In the genomic region with DNA sequence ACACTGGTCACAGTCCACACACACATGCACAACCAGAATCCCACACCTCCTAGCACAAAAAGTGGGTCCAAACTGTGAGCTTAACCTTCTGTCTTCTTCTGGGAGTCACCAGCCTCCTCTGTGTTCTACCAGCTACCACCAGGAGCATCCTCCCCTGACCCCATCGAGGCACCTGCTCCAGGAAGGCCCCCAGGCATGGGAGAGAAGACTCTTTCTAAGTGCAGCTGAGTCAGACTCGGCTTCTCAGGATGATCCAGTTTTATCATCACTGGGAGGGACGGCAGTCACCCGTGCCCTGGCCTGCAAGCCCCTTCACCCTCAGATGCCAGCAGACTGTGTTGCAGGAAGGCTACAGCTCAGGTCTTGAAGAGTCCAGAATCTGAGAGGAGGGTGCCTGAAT, we compare ENCODE assay signal across 21 cellular contexts. TPM values are rescaled to one million over a fixed set of nuclear protein-coding genes. Genes with fewer than 3 reads are reported as not detected.
"Had no signal": no experiment of that assay in that cellular context is flagged by ENCODE, and none has a peak within 500 bp of the region (broad histone marks: within the 10 kb centered on the region; RNA-seq: fewer than 3 reads in every experiment).

No MANE protein-coding gene starts in this region.

- H3K4me1 Mint-ChIP-seq: activated CD4-positive, alpha-beta T cell treated with anti-CD3 and anti-CD28 coated beads for 36 hours; memory B cell; stimulated activated memory B cell treated with anti-CD40 and anti-IgM and Interleukin-4, amounts not matched to agents 10 μg/mL and 1 μg/mL and 100 μg/mL, for 72 hours had no signal

- H3K36me3 Mint-ChIP-seq: activated CD4-positive, alpha-beta memory T cell treated with anti-CD3 and anti-CD28 coated beads for 36 hours; activated naive CD4-positive, alpha-beta T cell treated with anti-CD3 and anti-CD28 coated beads, Interleukin-2, amount 50 U/mL, for 72 hours; memory B cell had no signal

- H3K4me3 Mint-ChIP-seq: activated CD4-positive, alpha-beta memory T cell treated with anti-CD3 and anti-CD28 coated beads for 36 hours; activated CD4-positive, alpha-beta T cell treated with anti-CD3 and anti-CD28 coated beads for 36 hours; activated T-helper 1 cell treated with anti-CD3 and anti-CD28 coated beads, Interleukin-12 subunit alpha, Interleukin-12 subunit beta, Interleukin-2, Interleukin-4 antibody, amounts not matched to agents 30 ng/mL and 10 ng/mL and 1 ng/mL, durations not matched to agents 14 hours and 24 hours and 36 hours; memory B cell; stimulated activated memory B cell treated with anti-CD40 and anti-IgM and Interleukin-4, amounts not matched to agents 10 μg/mL and 1 μg/mL and 100 μg/mL, for 72 hours had no signal

- H3K9me3 ChIP-seq: gastrocnemius medialis, heart left ventricle, pancreas, sigmoid colon, thyroid gland had no signal

- H3K4me3 ChIP-seq: cardiac muscle cell, gastrocnemius medialis, heart left ventricle, pancreas, sigmoid colon, thyroid gland had no signal

- DNase-seq: activated CD4-positive, alpha-beta memory T cell treated with anti-CD3 and anti-CD28 coated beads for 36 hours; activated CD4-positive, alpha-beta T cell treated with anti-CD3 and anti-CD28 coated beads for 36 hours; activated gamma-delta T cell treated with Interleukin-2 at 50 U/mL for 16 hours; activated T-cell treated with anti-CD3 and anti-CD28 coated beads for 4 hours; amniotic stem cell; gastrocnemius medialis; heart left ventricle; kidney glomerular epithelial cell; sigmoid colon; stimulated activated CD4-positive, alpha-beta T cell treated with anti-CD3 and anti-CD28 coated beads, Interleukin-4, amount 100 ng/mL, for 24 hours; thyroid gland had no signal

- H3K27ac Mint-ChIP-seq: activated CD4-positive, alpha-beta memory T cell treated with anti-CD3 and anti-CD28 coated beads for 36 hours; activated CD4-positive, alpha-beta T cell treated with anti-CD3 and anti-CD28 coated beads for 36 hours; activated naive CD4-positive, alpha-beta T cell treated with anti-CD3 and anti-CD28 coated beads, Interleukin-2, amount 50 U/mL, for 72 hours; activated T-helper 1 cell treated with anti-CD3 and anti-CD28 coated beads, Interleukin-12 subunit alpha, Interleukin-12 subunit beta, Interleukin-2, Interleukin-4 antibody, amounts not matched to agents 30 ng/mL and 10 ng/mL and 1 ng/mL, durations not matched to agents 14 hours and 24 hours and 36 hours; memory B cell; stimulated activated memory B cell treated with anti-CD40 and anti-IgM and Interleukin-4, amounts not matched to agents 10 μg/mL and 1 μg/mL and 100 μg/mL, for 72 hours had no signal

- H3K27me3 Mint-ChIP-seq: activated CD4-positive, alpha-beta memory T cell treated with anti-CD3 and anti-CD28 coated beads for 36 hours; activated CD4-positive, alpha-beta T cell treated with anti-CD3 and anti-CD28 coated beads for 36 hours; memory B cell; stimulated activated memory B cell treated with anti-CD40 and anti-IgM and Interleukin-4, amounts not matched to agents 10 μg/mL and 1 μg/mL and 100 μg/mL, for 72 hours had no signal

- ATAC-seq: activated CD4-positive, alpha-beta T cell treated with anti-CD3 and anti-CD28 coated beads for 36 hours; activated naive CD4-positive, alpha-beta T cell treated with anti-CD3 and anti-CD28 coated beads, Interleukin-2, amount 50 U/mL, for 72 hours; gastrocnemius medialis; heart left ventricle; pancreas; stimulated activated memory B cell treated with anti-CD40 and anti-IgM and Interleukin-4, amounts not matched to agents 10 μg/mL and 1 μg/mL and 100 μg/mL, for 72 hours had no signal

- H3K27ac ChIP-seq: cardiac muscle cell, gastrocnemius medialis, heart left ventricle, pancreas, sigmoid colon, thyroid gland had no signal

- H3K27me3 ChIP-seq: cardiac muscle cell, gastrocnemius medialis, heart left ventricle, pancreas, sigmoid colon, thyroid gland had no signal

- H3K9me3 Mint-ChIP-seq: activated CD4-positive, alpha-beta memory T cell treated with anti-CD3 and anti-CD28 coated beads for 36 hours; activated naive CD4-positive, alpha-beta T cell treated with anti-CD3 and anti-CD28 coated beads, Interleukin-2, amount 50 U/mL, for 72 hours; activated T-helper 1 cell treated with anti-CD3 and anti-CD28 coated beads, Interleukin-12 subunit alpha, Interleukin-12 subunit beta, Interleukin-2, Interleukin-4 antibody, amounts not matched to agents 30 ng/mL and 10 ng/mL and 1 ng/mL, durations not matched to agents 14 hours and 24 hours and 36 hours; memory B cell; stimulated activated memory B cell treated with anti-CD40 and anti-IgM and Interleukin-4, amounts not matched to agents 10 μg/mL and 1 μg/mL and 100 μg/mL, for 72 hours had no signal

- H3K36me3 ChIP-seq: cardiac muscle cell, gastrocnemius medialis, heart left ventricle, pancreas, sigmoid colon, thyroid gland had no signal

RNA-seq across cellular contexts. Expression of a gene that starts 7.9 kb away (rescaled TPM):
- total RNA-seq: activated CD4-positive, alpha-beta memory T cell treated with anti-CD3 and anti-CD28 coated beads for 36 hours; activated CD4-positive, alpha-beta T cell treated with anti-CD3 and anti-CD28 coated beads for 36 hours; activated naive CD4-positive, alpha-beta T cell treated with anti-CD3 and anti-CD28 coated beads, Interleukin-2, amount 50 U/mL, for 72 hours; activated T-helper 1 cell treated with anti-CD3 and anti-CD28 coated beads, Interleukin-12 subunit alpha, Interleukin-12 subunit beta, Interleukin-2, Interleukin-4 antibody, amounts not matched to agents 30 ng/mL and 10 ng/mL and 1 ng/mL, durations not matched to agents 14 hours and 24 hours and 36 hours; chondrocyte; epithelial cell of proximal tubule; mononuclear cell; T-helper 2 cell treated with Interferon-gamma antibody and Interleukin-4, amounts not matched to agents 100 ng/mL and 5 ng/mL, for 36 hours had no signal
